9 cellular contexts compared by ENCODE assay signal in genomic region chr10:69375307-69376151, GRCh38. TPM values are rescaled to one million over a fixed set of nuclear protein-coding genes. Genes with fewer than 3 reads are reported as not detected.
DNase-seq lines count a peak whose midpoint lies in the region; ATAC-seq and TF ChIP-seq lines count a peak whose summit lies in the region.
"Had no signal": no experiment of that assay in that cellular context is flagged by ENCODE, and none has a peak within 500 bp of the region (broad histone marks: within the 10 kb centered on the region; RNA-seq: fewer than 3 reads in every experiment).

No MANE protein-coding gene starts in this region.

- 35% methylated on average over 19 of the region's 19 CpGs for WGBS in thymus

- H3K27me3 ChIP-seq in left lung (no peaks in the 10 kb centered on the region), thymus (ENCODE audit: control insufficient read depth, insufficient read depth) (no peaks in the 10 kb centered on the region)

- H3K27ac ChIP-seq in cingulate gyrus (ENCODE audit: low read depth, low read length), result peak overlapping the region; percentile 62
- H3K27ac ChIP-seq in left lung, result peak overlapping the region in 1 of 2 donors; percentile 21
- peak overlapping the region; percentile 67 for H3K27ac ChIP-seq in thymus (ENCODE audit: low read depth)

- peaks cover 19 to 24% of the 10 kb centered on the region in 2 donors for H3K4me1 ChIP-seq in left lung
- H3K4me1 ChIP-seq in thymus (ENCODE audit: control insufficient read depth, insufficient read depth, low read length), result peaks cover 27% of the 10 kb centered on the region

- intact Hi-C loops in left lung (cut with DNase I), result no loop called here

- peak; percentile 83 for ATAC-seq in left lung
- no peak for ATAC-seq in GM21526 (IDR thresholded peaks at IDR 0.05; ENCODE audit: low FRiP score, unreplicated experiment)
- ATAC-seq in HG02938 (IDR thresholded peaks at IDR 0.05; ENCODE audit: unreplicated experiment), result no peak

- DNase-seq in NCI-H82 (lab: John Stamatoyannopoulos, UW) (peak; percentile 25), NCI-H82 treated with DMSO at 0.1 percent for 48 hours (lab: John Stamatoyannopoulos, UW; ENCODE audit: unreplicated experiment) (no peak), left lung (peak in 1 of 2 donors; percentile 58), COR-L47 (lab: John Stamatoyannopoulos, UW) (no peak)
- DNase-seq: OCI-M1 had no signal

- H3K36me3 ChIP-seq in left lung, result peaks cover 0 to 95% of the 10 kb centered on the region in 2 donors
- peaks cover 48% of the 10 kb centered on the region for H3K36me3 ChIP-seq in thymus (ENCODE audit: control insufficient read depth, insufficient read depth)

- TF ChIP-seq CTCF in left lung (IDR thresholded peaks at IDR 0.05), result no peak

- H3K4me3 ChIP-seq in left lung (no peak overlapping the region), thymus (ENCODE audit: low read length) (no peak overlapping the region)

- no peaks in the 10 kb centered on the region for H3K9me3 ChIP-seq in left lung
- H3K9me3 ChIP-seq in thymus (ENCODE audit: control insufficient read depth), result peaks cover 1% of the 10 kb centered on the region

RNA-seq across cellular contexts. Expression of gene TACR2, which starts 41.2 kb away (rescaled TPM):
- under 1 TPM; 0.31 to 0.55 TPM for total RNA-seq in left lung
- 0.30 TPM for polyA plus RNA-seq in thymus
